ENCODE assay signal across 28 cellular contexts in genomic region chr1:26154750-26155149, GRCh38. TPM values are rescaled to one million over a fixed set of nuclear protein-coding genes. Genes with fewer than 3 reads are reported as not detected.
DNase-seq lines count a peak whose midpoint lies in the region; ATAC-seq and TF ChIP-seq lines count a peak whose summit lies in the region.
"Had no signal": no experiment of that assay in that cellular context is flagged by ENCODE, and none has a peak within 500 bp of the region (broad histone marks: within the 10 kb centered on the region; RNA-seq: fewer than 3 reads in every experiment).

No MANE protein-coding gene starts in this region.

- H3K4me3 ChIP-seq in heart left ventricle (peak overlapping the region in 1 of 12 donors; percentile 9), uterus (no peak overlapping the region)
- H3K4me3 ChIP-seq: right lobe of liver, SJCRH30, tibial artery had no signal

- in situ Hi-C loops in G401 (cut with HindIII; ENCODE audit: low sequenced_read_pairs), result no loop called here

- no peaks in the 10 kb centered on the region for H3K36me3 Mint-ChIP-seq in nephron progenitor cell (ENCODE audit: low read depth)
- no peaks in the 10 kb centered on the region for H3K36me3 Mint-ChIP-seq in CD4-positive, alpha-beta T cell (ENCODE audit: low read depth)
- H3K36me3 Mint-ChIP-seq: stimulated activated memory B cell treated with anti-CD40 and anti-IgM and Interleukin-4, amounts not matched to agents 10 μg/mL and 1 μg/mL and 100 μg/mL, for 72 hours had no signal

- H3K27me3 ChIP-seq in heart left ventricle (peaks cover 0 to 18% (median 0%) of the 10 kb centered on the region in 9 donors), uterus (no peaks in the 10 kb centered on the region)
- peaks cover 17% of the 10 kb centered on the region for H3K27me3 ChIP-seq in CD4-positive, alpha-beta T cell (ENCODE audit: control insufficient read depth, insufficient read depth, low read length)
- H3K27me3 ChIP-seq: BE2C, right lobe of liver had no signal

- DNase-seq in heart left ventricle (peak in 1 of 5 donors; percentile 56), Right ventricle myocardium superior (no peak), left ventricle myocardium superior (peak; percentile 39), nephron progenitor cell (no peak), uterus (no peak), HuH-7.5 (ENCODE audit: low spot score) (no peak), G401 (ENCODE audit: low spot score) (no peak)
- no peak for DNase-seq in CD4-positive, alpha-beta T cell
- DNase-seq: activated CD4-positive, alpha-beta memory T cell treated with anti-CD3 and anti-CD28 coated beads, Interleukin-2, amount 10 ng/mL, durations not matched to agents 7 days and 5 days; activated naive CD4-positive, alpha-beta T cell treated with anti-CD3 and anti-CD28 coated beads for 36 hours; activated T-cell treated with anti-CD3 and anti-CD28 coated beads, Interleukin-2, amount 50 U/mL, for 24 hours; BE2C; central memory CD4-positive, alpha-beta T cell; effector memory CD4-positive, alpha-beta T cell; GOT3; NCI-H1105 treated with DMSO at 0.1 percent for 48 hours; NCI-H774; PC-3; tibial artery; WERI-Rb-1 had no signal

- H3K9me3 ChIP-seq in heart left ventricle (no peaks in the 10 kb centered on the region), uterus (no peaks in the 10 kb centered on the region)
- H3K9me3 ChIP-seq in CD4-positive, alpha-beta T cell (ENCODE audit: control insufficient read depth, low read length), result no peaks in the 10 kb centered on the region
- H3K9me3 ChIP-seq: BE2C, right lobe of liver, SJCRH30, tibial artery had no signal

- intact Hi-C loops in heart left ventricle (cut with DNase I) (loop anchor here in 3 of 10 donors (5.0 to 10.0 kb wide), 3 partner anchors 117 to 250 kb away; partner anchors contain the start of genes EXTL1 (in 1 of the 3) and STMN1 (in 1 of the 3)), Right ventricle myocardium superior (cut with DNase I) (loop anchor here (5.0 kb wide), 1 partner anchor 42 kb away; the partner anchor contains the start of gene PDIK1L), left ventricle myocardium superior (cut with micrococcal nuclease) (no loop called here), uterus (cut with DNase I; ENCODE audit: low total_unique reads) (no loop called here)
- intact Hi-C loops in CD4-positive, alpha-beta T cell (cut with DNase I, micrococcal nuclease), result no loop called here

- no peaks in the 10 kb centered on the region for H3K9me3 Mint-ChIP-seq in nephron progenitor cell
- no peaks in the 10 kb centered on the region for H3K9me3 Mint-ChIP-seq in CD4-positive, alpha-beta T cell
- H3K9me3 Mint-ChIP-seq: activated CD4-positive, alpha-beta memory T cell treated with anti-CD3 and anti-CD28 coated beads, Interleukin-2, amount 10 ng/mL, durations not matched to agents 7 days and 5 days; activated naive CD4-positive, alpha-beta T cell treated with anti-CD3 and anti-CD28 coated beads for 36 hours; activated T-cell treated with anti-CD3 and anti-CD28 coated beads, Interleukin-2, amount 50 U/mL, for 24 hours; stimulated activated memory B cell treated with anti-CD40 and anti-IgM and Interleukin-4, amounts not matched to agents 10 μg/mL and 1 μg/mL and 100 μg/mL, for 72 hours; T-helper 1 cell treated with Interleukin-12 subunit alpha and Interleukin-12 subunit beta and Interleukin-4 antibody, amounts not matched to agents 30 μg/mL and 1 μg/mL, for 36 hours had no signal

- CTCF ChIA-PET in CD4-positive, alpha-beta T cell (lab: Charles Lee), result interaction anchor here (1.3 kb wide), 1 partner anchor 9 kb away, joined by 3 read pairs; no protein-coding TSS in a partner anchor

- 38 to 44% (median 40%) methylated on average over 9 of the region's 9 CpGs for WGBS in heart left ventricle, 4 donors

- H3K27ac ChIP-seq in heart left ventricle (peak overlapping the region; percentile 38 to 96 (median 83)), uterus (peak overlapping the region; percentile 54 to 55)
- H3K27ac ChIP-seq in CD4-positive, alpha-beta T cell (ENCODE audit: low read depth, low read length), result no peak overlapping the region
- H3K27ac ChIP-seq: right lobe of liver, SJCRH30, tibial artery, WERI-Rb-1 had no signal

- ATAC-seq in heart left ventricle (peak in 2 of 4 donors; percentile 29 to 52), Right ventricle myocardium superior (ENCODE audit: poor library complexity) (no peak), left ventricle myocardium superior (no peak)
- no peak for ATAC-seq in CD4-positive, alpha-beta T cell (ENCODE audit: poor library complexity)
- ATAC-seq: HepG2, left lobe of liver, PC-3 had no signal

- POLR2A ChIA-PET in CD4-positive, alpha-beta T cell (lab: Charles Lee), result interaction anchor here (0.6 kb wide), 1 partner anchor 356 kb away, joined by 3 read pairs; no protein-coding TSS in a partner anchor

- H3K27me3 Mint-ChIP-seq in nephron progenitor cell (ENCODE audit: low read depth, poor library complexity), result peaks cover 9% of the 10 kb centered on the region
- H3K27me3 Mint-ChIP-seq in CD4-positive, alpha-beta T cell, result peaks cover 43% of the 10 kb centered on the region

- H3K4me1 ChIP-seq in heart left ventricle, result peaks cover 6 to 60% (median 35%) of the 10 kb centered on the region in 12 donors
- H3K4me1 ChIP-seq in uterus, result no peaks in the 10 kb centered on the region
- H3K4me1 ChIP-seq: right lobe of liver, tibial artery had no signal

- TF ChIP-seq POLR2A in heart left ventricle (IDR thresholded peaks at IDR 0.05) (no peak), uterus (IDR thresholded peaks at IDR 0.05) (no peak)

- H3K36me3 ChIP-seq in heart left ventricle (no peaks in the 10 kb centered on the region), uterus (no peaks in the 10 kb centered on the region)
- H3K36me3 ChIP-seq: BE2C, right lobe of liver, SJCRH30, tibial artery, WERI-Rb-1 had no signal

- peak overlapping the region; percentile 64 for H3K4me3 Mint-ChIP-seq in nephron progenitor cell
- no peak overlapping the region for H3K4me3 Mint-ChIP-seq in CD4-positive, alpha-beta T cell
- H3K4me3 Mint-ChIP-seq: activated CD4-positive, alpha-beta memory T cell treated with anti-CD3 and anti-CD28 coated beads, Interleukin-2, amount 10 ng/mL, durations not matched to agents 7 days and 5 days; activated naive CD4-positive, alpha-beta T cell treated with anti-CD3 and anti-CD28 coated beads for 36 hours; activated T-cell treated with anti-CD3 and anti-CD28 coated beads, Interleukin-2, amount 50 U/mL, for 24 hours; stimulated activated memory B cell treated with anti-CD40 and anti-IgM and Interleukin-4, amounts not matched to agents 10 μg/mL and 1 μg/mL and 100 μg/mL, for 72 hours; T-helper 1 cell treated with Interleukin-12 subunit alpha and Interleukin-12 subunit beta and Interleukin-4 antibody, amounts not matched to agents 30 μg/mL and 1 μg/mL, for 36 hours had no signal

- no peak overlapping the region for H3K27ac Mint-ChIP-seq in nephron progenitor cell
- H3K27ac Mint-ChIP-seq in CD4-positive, alpha-beta T cell, result no peak overlapping the region
- H3K27ac Mint-ChIP-seq: activated CD4-positive, alpha-beta memory T cell treated with anti-CD3 and anti-CD28 coated beads, Interleukin-2, amount 10 ng/mL, durations not matched to agents 7 days and 5 days; activated naive CD4-positive, alpha-beta T cell treated with anti-CD3 and anti-CD28 coated beads for 36 hours; activated T-cell treated with anti-CD3 and anti-CD28 coated beads, Interleukin-2, amount 50 U/mL, for 24 hours; stimulated activated memory B cell treated with anti-CD40 and anti-IgM and Interleukin-4, amounts not matched to agents 10 μg/mL and 1 μg/mL and 100 μg/mL, for 72 hours; T-helper 1 cell treated with Interleukin-12 subunit alpha and Interleukin-12 subunit beta and Interleukin-4 antibody, amounts not matched to agents 30 μg/mL and 1 μg/mL, for 36 hours had no signal

- TF ChIP-seq CTCF in heart left ventricle (IDR thresholded peaks at IDR 0.05) (no peak), nephron progenitor cell (IDR thresholded peaks at IDR 0.05) (no peak), uterus (IDR thresholded peaks at IDR 0.05) (no peak)
- TF ChIP-seq CTCF in CD4-positive, alpha-beta T cell (IDR thresholded peaks at IDR 0.05), result no peak

- peaks cover 65% of the 10 kb centered on the region for H3K4me1 Mint-ChIP-seq in nephron progenitor cell
- no peaks in the 10 kb centered on the region for H3K4me1 Mint-ChIP-seq in CD4-positive, alpha-beta T cell (ENCODE audit: low read depth)

RNA-seq across cellular contexts. Expression of gene FAM110D, which starts 4.1 kb away (rescaled TPM):
- total RNA-seq in heart left ventricle (1 to 10 TPM; 2.5 to 6.5 (median 3.2) TPM), Right ventricle myocardium superior (4.0 TPM), left ventricle myocardium superior (4.5 TPM), uterus (10 to 100 TPM in 2 of 4 donors, 1 to 10 TPM in 2; 3.2 to 21.0 (median 14.0) TPM)
- polyA plus RNA-seq in heart left ventricle, result 1 to 10 TPM; 2.2 to 3.7 TPM
- total RNA-seq in CD4-positive, alpha-beta T cell, result not detected
- 3.5 and 5.1 TPM in 2 replicates for total RNA-seq in G401 (2014; rRNA removed; shearing (Covaris generic))
- total RNA-seq: activated CD4-positive, alpha-beta memory T cell treated with anti-CD3 and anti-CD28 coated beads, Interleukin-2, amount 10 ng/mL, durations not matched to agents 7 days and 5 days; HepG2; osteoblast; PC-3 had no signal
- polyA plus RNA-seq: HepG2 had no signal

RNA-seq across cellular contexts. Expression of gene C1orf232, which starts 14.0 kb away (rescaled TPM):
- total RNA-seq in heart left ventricle (not detected), Right ventricle myocardium superior (not detected), left ventricle myocardium superior (not detected), uterus (not detected)
- polyA plus RNA-seq in heart left ventricle, result not detected
- not detected for total RNA-seq in CD4-positive, alpha-beta T cell
- not detected in 2 replicates for total RNA-seq in G401 (2014; rRNA removed; shearing (Covaris generic))
- total RNA-seq: A172; activated CD4-positive, alpha-beta memory T cell treated with anti-CD3 and anti-CD28 coated beads, Interleukin-2, amount 10 ng/mL, durations not matched to agents 7 days and 5 days; activated naive CD4-positive, alpha-beta T cell treated with anti-CD3 and anti-CD28 coated beads for 36 hours; HepG2; left lobe of liver; osteoblast; PC-3; right lobe of liver had no signal
- polyA plus RNA-seq: HepG2 had no signal

RNA-seq across cellular contexts. Expression of gene ZNF593, which starts 15.0 kb away (rescaled TPM):
- total RNA-seq in heart left ventricle (10 to 100 TPM; 13.7 to 36.8 (median 21.0) TPM), Right ventricle myocardium superior (14.1 TPM), left ventricle myocardium superior (11.6 TPM), uterus (10 to 100 TPM in 3 of 4 donors, 1 to 10 TPM in 1; 7.9 to 27.1 (median 16.3) TPM)
- polyA plus RNA-seq in heart left ventricle, result 100 to 1,000 TPM in 1 of 2 donors, 10 to 100 TPM in 1; 43.1 to 147 TPM
- total RNA-seq in CD4-positive, alpha-beta T cell, result 1 to 10 TPM; 5.0 to 6.6 TPM
- total RNA-seq in G401 (2014; rRNA removed; shearing (Covaris generic)), result 46.4 and 97.1 TPM in 2 replicates

RNA-seq across cellular contexts. Expression of gene ZNF593OS, which starts 16.9 kb away (rescaled TPM):
- total RNA-seq in heart left ventricle, result not detected
- polyA plus RNA-seq in heart left ventricle, result not detected
- total RNA-seq in Right ventricle myocardium superior, result not detected
- total RNA-seq in left ventricle myocardium superior, result not detected
- total RNA-seq in uterus, result not detected
- total RNA-seq in CD4-positive, alpha-beta T cell, result not detected
- not detected in 2 replicates for total RNA-seq in G401 (2014; rRNA removed; shearing (Covaris generic))
- total RNA-seq: A172; activated CD4-positive, alpha-beta memory T cell treated with anti-CD3 and anti-CD28 coated beads, Interleukin-2, amount 10 ng/mL, durations not matched to agents 7 days and 5 days; activated naive CD4-positive, alpha-beta T cell treated with anti-CD3 and anti-CD28 coated beads for 36 hours; HepG2; left lobe of liver; osteoblast; PC-3; right lobe of liver; SJCRH30 had no signal
- polyA plus RNA-seq: HepG2 had no signal

RNA-seq across cellular contexts. Expression of gene CNKSR1, which starts 22.5 kb away (rescaled TPM):
- total RNA-seq in heart left ventricle, result 1 to 10 TPM in 7 of 9 donors, under 1 TPM in 1, not detected in 1; 0.60 to 3.4 (median 1.4) TPM
- 1 to 10 TPM in 1 of 2 donors, under 1 TPM in 1; 0.80 to 1.6 TPM for polyA plus RNA-seq in heart left ventricle
- 1.4 TPM for total RNA-seq in Right ventricle myocardium superior
- total RNA-seq in left ventricle myocardium superior, result 1.7 TPM
- total RNA-seq in uterus, result 10 to 100 TPM in 2 of 4 donors, 1 to 10 TPM in 1, under 1 TPM in 1; 0.29 to 13.3 (median 7.2) TPM
- 1 to 10 TPM; 2.3 to 3.6 TPM for total RNA-seq in CD4-positive, alpha-beta T cell
- not detected in 2 replicates for total RNA-seq in G401 (2014; rRNA removed; shearing (Covaris generic))
- total RNA-seq: A172 had no signal
